In the genomic region with DNA sequence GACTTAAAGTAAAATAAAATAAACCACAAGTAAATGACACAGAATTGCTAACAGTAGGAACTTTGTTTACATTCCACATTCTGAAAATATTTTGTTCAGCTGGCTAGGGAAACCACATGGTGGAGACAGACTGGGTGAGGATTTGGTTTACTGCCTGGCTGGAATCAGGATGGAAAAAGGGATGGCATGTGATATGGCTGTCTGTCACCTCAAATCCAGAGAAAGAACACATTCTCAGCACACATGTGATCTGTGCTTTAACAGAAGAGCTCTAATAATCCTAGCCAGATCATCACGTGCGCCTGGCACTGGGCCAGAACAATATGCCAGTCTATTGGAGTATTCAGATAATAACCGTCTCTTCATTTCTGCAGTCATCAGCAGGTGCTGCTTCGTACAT, we compare ENCODE assay signal across 8 cellular contexts.
DNase-seq lines count a peak whose midpoint lies in the region; ATAC-seq and TF ChIP-seq lines count a peak whose summit lies in the region.

No MANE protein-coding gene starts in this region.

- no peak overlapping the region for H2AFZ ChIP-seq in GM23338

- H3K4me2 ChIP-seq in GM23338: no peak overlapping the region

- no peaks in the 10 kb centered on the region for H3K36me3 Mint-ChIP-seq in GM23338 (ENCODE audit: low read depth)
- H3K36me3 Mint-ChIP-seq in CD8-positive, alpha-beta T cell: no peaks in the 10 kb centered on the region

- no peaks in the 10 kb centered on the region for H4K20me1 ChIP-seq in GM23338 (replicated peaks; ENCODE audit: insufficient read depth)

- H3K27me3 ChIP-seq in ascending aorta (no peaks in the 10 kb centered on the region), lower lobe of right lung (ENCODE audit: low read depth) (no peaks in the 10 kb centered on the region), GM23338 (ENCODE audit: insufficient read depth) (no peaks in the 10 kb centered on the region)
- H3K27me3 ChIP-seq in CD8-positive, alpha-beta T cell (ENCODE audit: insufficient read depth, low read length): no peaks in the 10 kb centered on the region

- H3K4me1 ChIP-seq in ascending aorta: peaks cover 0 to 8% of the 10 kb centered on the region in 2 donors
- peaks cover 18% of the 10 kb centered on the region for H3K4me1 ChIP-seq in lower lobe of right lung
- H3K4me1 ChIP-seq in GM23338 (ENCODE audit: insufficient read depth): no peaks in the 10 kb centered on the region
- no peaks in the 10 kb centered on the region for H3K4me1 ChIP-seq in CD8-positive, alpha-beta T cell (ENCODE audit: insufficient read depth, low read length)

- peaks cover 5% of the 10 kb centered on the region; the same call in 1 of the 3 replicates for H3K4me1 Mint-ChIP-seq in GM23338
- peaks cover 2% of the 10 kb centered on the region for H3K4me1 Mint-ChIP-seq in CD8-positive, alpha-beta T cell (ENCODE audit: low read depth)

- H3K4me3 ChIP-seq in ascending aorta (no peak overlapping the region), lower lobe of right lung (no peak overlapping the region), GM23338 (no peak overlapping the region)
- H3K4me3 ChIP-seq in CD8-positive, alpha-beta T cell (ENCODE audit: low read depth, low read length): no peak overlapping the region

- peak; percentile 1 to 20 (median 11) for TF ChIP-seq CTCF in ascending aorta (IDR thresholded peaks at IDR 0.05)
- no peak for TF ChIP-seq CTCF in lower lobe of right lung (IDR thresholded peaks at IDR 0.05)
- no peak for TF ChIP-seq CTCF in GM23338 (conservative IDR thresholded peaks at IDR 0.05; ENCODE audit: low read depth in 2 of 2)
- TF ChIP-seq CTCF in CD8-positive, alpha-beta T cell (IDR thresholded peaks at IDR 0.05): no peak
- no peak for TF ChIP-seq CTCF in RWPE1 (conservative IDR thresholded peaks at IDR 0.05; ENCODE audit: low read depth)

- H3K4me3 Mint-ChIP-seq in GM23338: no peak overlapping the region
- H3K4me3 Mint-ChIP-seq in CD8-positive, alpha-beta T cell: no peak overlapping the region

- intact Hi-C loops in ascending aorta (cut with DNase I): no loop called here
- intact Hi-C loops in lower lobe of right lung (cut with DNase I): no loop called here
- intact Hi-C loops in CD8-positive, alpha-beta T cell (cut with DNase I, micrococcal nuclease): no loop called here

- peaks cover 8% of the 10 kb centered on the region for H3K27me3 Mint-ChIP-seq in GM23338 (ENCODE audit: insufficient read depth, low read depth, poor library complexity)
- no peaks in the 10 kb centered on the region for H3K27me3 Mint-ChIP-seq in CD8-positive, alpha-beta T cell (ENCODE audit: low read depth)

- DNase-seq in Caki2 (ENCODE audit: low read depth) (peak; percentile 73), NCI-H1694 (lab: John Stamatoyannopoulos, UW) (peak; percentile 65), ascending aorta (ENCODE audit: low spot score in 2 of 2) (no peak), lower lobe of right lung (no peak), GM23338 (ENCODE audit: low spot score) (no peak), RWPE1 (ENCODE audit: low spot score) (no peak)
- no peak for DNase-seq in CD8-positive, alpha-beta T cell

- ATAC-seq in lower lobe of right lung: peak; percentile 28 to 42
- ATAC-seq in GM23338: no peak
- no peak for ATAC-seq in GM19467 (IDR thresholded peaks at IDR 0.05; ENCODE audit: unreplicated experiment)
- ATAC-seq in CD8-positive, alpha-beta T cell: no peak

- POLR2A ChIA-PET in CD8-positive, alpha-beta T cell (lab: Charles Lee): no interaction called here
- POLR2A ChIA-PET in RWPE1 (lab: Yijun Ruan, JAX; ENCODE audit: low non-redundant PET): no interaction called here

- no peaks in the 10 kb centered on the region for H3F3A ChIP-seq in GM23338 (replicated peaks; ENCODE audit: low read depth)

- H3K79me2 ChIP-seq in GM23338 (replicated peaks; ENCODE audit: insufficient read depth): no peaks in the 10 kb centered on the region

- no peak overlapping the region for H3K27ac Mint-ChIP-seq in GM23338
- no peak overlapping the region for H3K27ac Mint-ChIP-seq in CD8-positive, alpha-beta T cell

- H3K27ac ChIP-seq in ascending aorta: no peak overlapping the region
- no peak overlapping the region for H3K27ac ChIP-seq in lower lobe of right lung
- H3K27ac ChIP-seq in GM23338 (ENCODE audit: low read depth): no peak overlapping the region
- H3K27ac ChIP-seq in CD8-positive, alpha-beta T cell (ENCODE audit: low read depth, low read length): no peak overlapping the region
- H3K27ac ChIP-seq in RWPE1: no peak overlapping the region

- in situ Hi-C loops in Caki2 (cut with HindIII; ENCODE audit: low pct_unique_long_range_greater_than_20kb, low sequenced_read_pairs): no loop called here

- CTCF ChIA-PET in CD8-positive, alpha-beta T cell (lab: Charles Lee): interaction anchor here (1.2 kb wide), 1 partner anchor 232 kb away, joined by 4 read pairs; no protein-coding TSS in a partner anchor
- CTCF ChIA-PET in RWPE1 (lab: Yijun Ruan, JAX): interaction anchor here (0.6 kb wide), 1 partner anchor 65 kb away, joined by 4 read pairs; no protein-coding TSS in a partner anchor

- H3K9me2 ChIP-seq in GM23338 (ENCODE audit: insufficient read depth): no peaks in the 10 kb centered on the region

- H3K9me3 ChIP-seq in ascending aorta (no peaks in the 10 kb centered on the region), lower lobe of right lung (no peaks in the 10 kb centered on the region)
- no peaks in the 10 kb centered on the region for H3K9me3 ChIP-seq in CD8-positive, alpha-beta T cell (ENCODE audit: low read length)

- H3K36me3 ChIP-seq in ascending aorta (no peaks in the 10 kb centered on the region), lower lobe of right lung (no peaks in the 10 kb centered on the region), GM23338 (ENCODE audit: insufficient read depth) (no peaks in the 10 kb centered on the region)
- no peaks in the 10 kb centered on the region for H3K36me3 ChIP-seq in CD8-positive, alpha-beta T cell (ENCODE audit: insufficient read depth, low read length)

- peaks cover 6% of the 10 kb centered on the region; the same call in 1 of the 3 replicates for H3K9me3 Mint-ChIP-seq in GM23338
- H3K9me3 Mint-ChIP-seq in CD8-positive, alpha-beta T cell: no peaks in the 10 kb centered on the region

TF ChIP-seq in GM23338, 12 proteins besides CTCF, POLR2A, EP300 and RAD21 (continues in another document):
- TF ChIP-seq CREB1 (CRISPR knock-in tag; IDR thresholded peaks at IDR 0.05; ENCODE audit: low read depth) (no peak), EZH2 (IDR thresholded peaks at IDR 0.05; ENCODE audit: low read depth, unreplicated experiment) (no peak), ZNF114 (CRISPR knock-in tag; IDR thresholded peaks at IDR 0.05) (no peak), JUNB (IDR thresholded peaks at IDR 0.05; ENCODE audit: unreplicated experiment) (no peak)
- TF ChIP-seq, protein P1, sequence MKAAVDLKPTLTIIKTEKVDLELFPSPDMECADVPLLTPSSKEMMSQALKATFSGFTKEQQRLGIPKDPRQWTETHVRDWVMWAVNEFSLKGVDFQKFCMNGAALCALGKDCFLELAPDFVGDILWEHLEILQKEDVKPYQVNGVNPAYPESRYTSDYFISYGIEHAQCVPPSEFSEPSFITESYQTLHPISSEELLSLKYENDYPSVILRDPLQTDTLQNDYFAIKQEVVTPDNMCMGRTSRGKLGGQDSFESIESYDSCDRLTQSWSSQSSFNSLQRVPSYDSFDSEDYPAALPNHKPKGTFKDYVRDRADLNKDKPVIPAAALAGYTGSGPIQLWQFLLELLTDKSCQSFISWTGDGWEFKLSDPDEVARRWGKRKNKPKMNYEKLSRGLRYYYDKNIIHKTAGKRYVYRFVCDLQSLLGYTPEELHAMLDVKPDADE (IDR thresholded peaks at IDR 0.05): no peak

Comparison
In these comparisons a context has a peak if more than half of its experiments do, and no peak if none do; other contexts are left out.
1. DNase-seq: peak in Caki2 (single experiment) and NCI-H1694 (single experiment); none in ascending aorta (0 of 2), lower lobe of right lung (single experiment), GM23338 (single experiment), CD8-positive, alpha-beta T cell (0 of 7) and RWPE1 (single experiment).
2. CTCF ChIP-seq: peak in ascending aorta (3 of 3); none in lower lobe of right lung (single experiment), GM23338 (0 of 2), CD8-positive, alpha-beta T cell (single experiment) and RWPE1 (single experiment).
3. ATAC-seq: peak in lower lobe of right lung (2 of 2); none in GM23338 (single experiment), GM19467 (single experiment) and CD8-positive, alpha-beta T cell (single experiment).